Comparison of ENCODE assay signal across 10 cellular contexts in the genomic region with DNA sequence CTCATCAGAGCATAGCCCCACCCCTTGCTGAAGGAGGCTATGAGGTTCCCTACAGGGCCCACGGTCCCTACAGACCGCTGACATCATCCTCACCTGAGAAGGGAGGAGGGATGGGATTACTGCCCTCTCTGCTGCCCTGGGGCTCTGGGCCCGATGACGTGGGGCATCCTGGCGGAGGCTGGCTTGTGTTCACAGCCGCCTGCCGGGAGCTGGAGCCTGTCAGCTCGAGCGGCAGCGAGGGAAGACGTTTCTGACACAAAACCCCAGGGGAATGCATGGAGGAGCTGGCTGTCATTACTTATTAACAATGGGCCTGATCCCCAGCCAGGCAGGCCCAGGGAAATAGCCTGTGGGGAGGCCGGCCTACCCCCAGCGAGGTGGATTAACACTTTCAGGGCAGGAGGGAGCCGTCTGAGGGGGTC.
A peak's percentile ranks its signal among the peaks of the same experiment; 100 is the strongest.
DNase-seq lines count a peak whose midpoint lies in the region; ATAC-seq and TF ChIP-seq lines count a peak whose summit lies in the region.
"Had no signal": no experiment of that assay in that cellular context is flagged by ENCODE, and none has a peak within 500 bp of the region (broad histone marks: within the 10 kb centered on the region; RNA-seq: fewer than 3 reads in every experiment).

No MANE protein-coding gene starts in this region.

- H3K4me3 ChIP-seq in cardiac muscle cell (no peak overlapping the region), SJCRH30 (no peak overlapping the region), iPS-15b (ENCODE audit: low read depth, low read length) (peak overlapping the region; percentile 4), uterus (no peak overlapping the region), coronary artery (no peak overlapping the region)
- H3K4me3 ChIP-seq: mucosa of descending colon had no signal

- H3K36me3 ChIP-seq in cardiac muscle cell (no peaks in the 10 kb centered on the region), SJCRH30 (no peaks in the 10 kb centered on the region), iPS-15b (ENCODE audit: control insufficient read depth, insufficient read depth, low read length) (no peaks in the 10 kb centered on the region), uterus (no peaks in the 10 kb centered on the region)

- TF ChIP-seq CTCF in cardiac muscle cell (IDR thresholded peaks at IDR 0.05; ENCODE audit: low read depth, low read length) (no peak), uterus (IDR thresholded peaks at IDR 0.05) (no peak), coronary artery (IDR thresholded peaks at IDR 0.05) (no peak)

- H3K9ac ChIP-seq in iPS-15b (ENCODE audit: low read depth, low read length): no peak overlapping the region

- ATAC-seq in GM19324 (IDR thresholded peaks at IDR 0.05; ENCODE audit: low FRiP score, unreplicated experiment): no peak
- ATAC-seq: CD8-positive, alpha-beta T cell; mucosa of descending colon had no signal

- H3K4me1 ChIP-seq in cardiac muscle cell (ENCODE audit: low read depth): peaks cover 9% of the 10 kb centered on the region
- H3K4me1 ChIP-seq in SJCRH30: peaks cover 15% of the 10 kb centered on the region
- H3K4me1 ChIP-seq in iPS-15b (ENCODE audit: control insufficient read depth, insufficient read depth, low read length): peaks cover 28% of the 10 kb centered on the region
- H3K4me1 ChIP-seq in uterus: no peaks in the 10 kb centered on the region

- H3K27ac ChIP-seq in cardiac muscle cell (peak overlapping the region; percentile 77), SJCRH30 (peak overlapping the region; percentile 17; the same call in 1 of the 2 replicates), uterus (peak overlapping the region in 1 of 2 donors; percentile 28), coronary artery (no peak overlapping the region)

- H3K9me3 ChIP-seq in cardiac muscle cell (ENCODE audit: low read depth) (no peaks in the 10 kb centered on the region), SJCRH30 (replicated peaks) (no peaks in the 10 kb centered on the region), iPS-15b (ENCODE audit: control insufficient read depth, insufficient read depth, low read length) (no peaks in the 10 kb centered on the region), uterus (no peaks in the 10 kb centered on the region)
- H3K9me3 ChIP-seq: mucosa of descending colon had no signal

- no peaks in the 10 kb centered on the region for H3K27me3 ChIP-seq in cardiac muscle cell
- no peaks in the 10 kb centered on the region for H3K27me3 ChIP-seq in SJCRH30
- peaks cover 4% of the 10 kb centered on the region for H3K27me3 ChIP-seq in iPS-15b (ENCODE audit: control insufficient read depth, insufficient read depth, low read length)
- H3K27me3 ChIP-seq in uterus: peaks cover 0 to 5% of the 10 kb centered on the region in 2 donors

- DNase-seq in cardiac muscle cell (ENCODE audit: low read depth in 1 of 2, low spot score in 1 of 2): peak; percentile 25 to 81
- DNase-seq in cardiac septum (ENCODE audit: low spot score): no peak
- DNase-seq in SJCRH30: peak; percentile 62 to 66
- peak; percentile 20 to 29 for DNase-seq in uterus
- DNase-seq in coronary artery (ENCODE audit: low spot score): no peak
- no peak for DNase-seq in H4 (ENCODE audit: low spot score)
- DNase-seq: CD8-positive, alpha-beta T cell; mucosa of descending colon had no signal

- TF ChIP-seq POLR2A in uterus (IDR thresholded peaks at IDR 0.05): no peak

- intact Hi-C loops in cardiac septum (cut with DNase I): loop anchor here (10.0 kb wide), 1 partner anchor 199 kb away; no protein-coding TSS in a partner anchor
- intact Hi-C loops in uterus (cut with DNase I; ENCODE audit: low total_unique reads): no loop called here

Comparison
In these comparisons a context has a peak if more than half of its experiments do, and no peak if none do; other contexts are left out.
1. DNase-seq: peak in cardiac muscle cell (2 of 2), SJCRH30 (2 of 2) and uterus (2 of 2); none in cardiac septum (single experiment), coronary artery (single experiment) and H4 (single experiment).
2. H3K27ac ChIP-seq: peak in cardiac muscle cell (single experiment) and SJCRH30 (single experiment); none in coronary artery (0 of 2).